In the genomic region with DNA sequence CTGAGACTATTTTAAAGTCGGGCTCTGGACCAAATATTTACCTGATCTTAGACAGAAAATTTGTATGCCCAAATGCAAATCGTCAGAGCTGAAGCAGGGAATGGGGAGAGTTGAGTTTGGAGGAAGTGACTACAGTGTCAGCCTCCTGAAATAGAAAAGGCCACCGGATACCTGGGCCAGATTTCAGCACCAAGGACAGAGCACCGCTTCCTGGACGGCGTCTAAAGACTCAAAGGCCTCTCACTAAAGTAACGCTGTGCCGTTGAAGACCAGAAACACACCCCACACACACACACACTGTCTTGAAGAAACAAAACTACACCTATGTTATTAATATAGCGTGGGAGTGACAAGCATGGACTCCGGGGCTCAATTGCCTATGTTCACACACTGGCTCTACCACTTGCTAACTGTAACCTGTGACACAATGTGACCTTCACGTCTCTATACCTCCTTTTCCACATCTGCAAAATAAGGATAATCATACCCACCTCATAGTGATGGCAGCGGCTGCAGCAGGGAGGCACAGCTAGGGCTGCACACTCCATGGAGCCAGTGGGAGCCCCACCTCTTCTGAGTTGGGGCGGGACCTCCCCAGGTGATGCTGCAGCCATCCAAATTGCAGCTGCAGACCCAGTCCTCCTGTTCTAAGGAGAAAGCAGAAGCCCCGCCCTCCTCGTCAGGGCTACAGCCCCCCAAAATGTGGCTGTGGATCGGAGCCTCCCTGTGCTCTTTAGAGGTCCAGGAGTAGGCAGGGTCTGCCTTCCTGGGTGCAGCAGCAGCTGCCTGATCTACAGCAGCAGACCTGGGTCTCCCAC, we compare ENCODE assay signal across 9 cellular contexts. TPM values are rescaled to one million over a fixed set of nuclear protein-coding genes. Genes with fewer than 3 reads are reported as not detected.
DNase-seq lines count a peak whose midpoint lies in the region; ATAC-seq, FAIRE-seq and TF ChIP-seq lines count a peak whose summit lies in the region.
"Had no signal": no experiment of that assay in that cellular context is flagged by ENCODE, and none has a peak within 500 bp of the region (broad histone marks: within the 10 kb centered on the region; RNA-seq: fewer than 3 reads in every experiment).

No MANE protein-coding gene starts in this region.

- POLR2A ChIA-PET in activated naive CD8-positive, alpha-beta T cell treated with anti-CD3 and anti-CD28 coated beads, Interleukin-2, amount 10 ng/mL, durations not matched to agents 7 days and 5 days (lab: Charles Lee) = no interaction called here

- TF ChIP-seq POLR2A in H54 (IDR thresholded peaks at IDR 0.05; ENCODE audit: low read depth, low read length) = no peak

- no peak overlapping the region for H3K27ac ChIP-seq in SJCRH30
- H3K27ac ChIP-seq: ovary had no signal

- H3K4me1 ChIP-seq in SJCRH30 = 0 out of 2 replicates have a peak, but pooled peaks cover 2% of the 10 kb centered on the region

- no peak overlapping the region for H3K27ac Mint-ChIP-seq in activated naive CD8-positive, alpha-beta T cell treated with anti-CD3 and anti-CD28 coated beads, Interleukin-2, amount 10 ng/mL, durations not matched to agents 7 days and 5 days

- H3K9me3 Mint-ChIP-seq in activated naive CD8-positive, alpha-beta T cell treated with anti-CD3 and anti-CD28 coated beads, Interleukin-2, amount 10 ng/mL, durations not matched to agents 7 days and 5 days = no peaks in the 10 kb centered on the region

- peaks cover 7% of the 10 kb centered on the region for H3K27me3 Mint-ChIP-seq in activated naive CD8-positive, alpha-beta T cell treated with anti-CD3 and anti-CD28 coated beads, Interleukin-2, amount 10 ng/mL, durations not matched to agents 7 days and 5 days

- H3K36me3 ChIP-seq in SJCRH30 (no peaks in the 10 kb centered on the region), kidney epithelial cell (ENCODE audit: control insufficient read depth, insufficient read depth, low read length) (no peaks in the 10 kb centered on the region)
- H3K36me3 ChIP-seq: ovary had no signal

- no peak for TF ChIP-seq CTCF in kidney epithelial cell (IDR thresholded peaks at IDR 0.05; ENCODE audit: insufficient read depth, low read length, poor library complexity, severe bottlenecking)

- H3K36me3 Mint-ChIP-seq in activated naive CD8-positive, alpha-beta T cell treated with anti-CD3 and anti-CD28 coated beads, Interleukin-2, amount 10 ng/mL, durations not matched to agents 7 days and 5 days = no peaks in the 10 kb centered on the region

- H3K9me3 ChIP-seq in SJCRH30 (replicated peaks) = no peaks in the 10 kb centered on the region
- H3K9me3 ChIP-seq: ovary had no signal

- H3K4me3 ChIP-seq in SJCRH30 (no peak overlapping the region), kidney epithelial cell (ENCODE audit: low read depth, low read length) (no peak overlapping the region)
- H3K4me3 ChIP-seq: ovary had no signal

- peak; percentile 37 for DNase-seq in H54 (ENCODE audit: insufficient read length, low spot score)
- DNase-seq in SJCRH30 = peak; percentile 62 to 78
- DNase-seq in activated naive CD8-positive, alpha-beta T cell treated with anti-CD3 and anti-CD28 coated beads, Interleukin-2, amount 10 ng/mL, durations not matched to agents 7 days and 5 days = peak; percentile 78
- DNase-seq in kidney epithelial cell (ENCODE audit: low read depth) = peak; percentile 7
- peak; percentile 54 for DNase-seq in stimulated activated CD8-positive, alpha-beta memory T cell treated with anti-CD3 and anti-CD28 coated beads, Interleukin-15, amount 100 ng/mL, for 1 hour (ENCODE audit: low read depth)
- DNase-seq in COLO668 (lab: John Stamatoyannopoulos, UW; ENCODE audit: unreplicated experiment) = no peak

- peak; percentile 73 for ATAC-seq in activated naive CD8-positive, alpha-beta T cell treated with anti-CD3 and anti-CD28 coated beads, Interleukin-2, amount 10 ng/mL, durations not matched to agents 7 days and 5 days (ENCODE audit: low read depth)
- ATAC-seq in HG03108 (IDR thresholded peaks at IDR 0.05; ENCODE audit: unreplicated experiment) (no peak), GM21529 (IDR thresholded peaks at IDR 0.05; ENCODE audit: unreplicated experiment) (no peak)

- no peaks in the 10 kb centered on the region for H3K27me3 ChIP-seq in SJCRH30
- peaks cover 3% of the 10 kb centered on the region for H3K27me3 ChIP-seq in kidney epithelial cell (ENCODE audit: control insufficient read depth, insufficient read depth, low read length)
- H3K27me3 ChIP-seq: ovary had no signal

- H3K4me3 Mint-ChIP-seq in activated naive CD8-positive, alpha-beta T cell treated with anti-CD3 and anti-CD28 coated beads, Interleukin-2, amount 10 ng/mL, durations not matched to agents 7 days and 5 days = no peak overlapping the region

- no peak for FAIRE-seq in H54 (lab: Jason Lieb, UNC)

- no peaks in the 10 kb centered on the region for H3K4me1 Mint-ChIP-seq in activated naive CD8-positive, alpha-beta T cell treated with anti-CD3 and anti-CD28 coated beads, Interleukin-2, amount 10 ng/mL, durations not matched to agents 7 days and 5 days

RNA-seq across cellular contexts. Expression of gene KRT76, which starts 35.6 kb away (rescaled TPM):
- not detected in 2 replicates for total RNA-seq in SJCRH30 (2014; rRNA removed; shearing (Covaris generic))
- total RNA-seq in activated naive CD8-positive, alpha-beta T cell treated with anti-CD3 and anti-CD28 coated beads, Interleukin-2, amount 10 ng/mL, durations not matched to agents 7 days and 5 days = not detected
- not detected in 2 replicates for total RNA-seq in kidney epithelial cell
- total RNA-seq: ovary had no signal

RNA-seq across cellular contexts. Expression of gene KRT77, which starts 38.3 kb away (rescaled TPM):
- not detected in 2 replicates for total RNA-seq in SJCRH30 (2014; rRNA removed; shearing (Covaris generic))
- not detected for total RNA-seq in activated naive CD8-positive, alpha-beta T cell treated with anti-CD3 and anti-CD28 coated beads, Interleukin-2, amount 10 ng/mL, durations not matched to agents 7 days and 5 days
- total RNA-seq in kidney epithelial cell = not detected in 2 replicates
- total RNA-seq: ovary had no signal

RNA-seq across cellular contexts. Expression of gene KRT3, which starts 54.3 kb away (rescaled TPM):
- total RNA-seq in SJCRH30 (2014; rRNA removed; shearing (Covaris generic)) = not detected in 2 replicates
- total RNA-seq in activated naive CD8-positive, alpha-beta T cell treated with anti-CD3 and anti-CD28 coated beads, Interleukin-2, amount 10 ng/mL, durations not matched to agents 7 days and 5 days = not detected
- not detected in 2 replicates for total RNA-seq in kidney epithelial cell
- total RNA-seq: ovary had no signal
